ENCODE assay signal across 8 cellular contexts in the genomic region with DNA sequence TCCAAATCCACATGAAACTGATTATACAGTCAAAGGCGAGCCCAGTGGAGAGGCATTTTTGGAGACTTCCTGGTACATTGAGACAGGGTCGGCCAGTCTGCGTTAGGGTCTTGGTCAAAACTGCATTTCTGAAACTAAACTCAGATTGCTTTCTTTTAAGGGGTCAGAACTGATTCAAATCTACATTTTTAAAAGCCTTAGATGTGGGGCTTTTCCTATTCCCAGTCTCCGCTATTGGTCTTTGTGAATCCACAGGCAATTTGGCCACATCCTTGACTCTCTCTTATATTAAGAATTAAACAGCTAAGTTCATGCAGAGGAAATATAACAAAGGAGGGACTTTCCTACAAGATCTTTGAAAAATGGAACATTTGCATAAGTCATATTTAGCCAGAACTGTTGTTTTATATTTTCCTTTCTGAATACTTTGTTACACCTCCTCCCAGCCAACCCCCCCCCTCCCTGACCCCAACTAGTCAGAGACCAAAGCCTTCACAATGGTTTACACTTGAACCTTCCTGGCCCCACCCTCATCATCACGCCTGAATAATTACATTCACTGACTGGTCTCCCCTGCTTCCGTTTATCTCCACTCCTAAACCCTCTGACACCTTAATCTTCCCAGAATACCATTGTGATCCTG. TPM values are rescaled to one million over a fixed set of nuclear protein-coding genes. Genes with fewer than 3 reads are reported as not detected.
A peak's percentile ranks its signal among the peaks of the same experiment; 100 is the strongest.
DNase-seq lines count a peak whose midpoint lies in the region; ATAC-seq lines count a peak whose summit lies in the region.

No MANE protein-coding gene starts in this region.

- intact Hi-C loops in posterior vena cava (cut with DNase I) = no loop called here

- H3K4me3 Mint-ChIP-seq in T-helper 17 cell = peak overlapping the region; percentile 70

- H3K36me3 Mint-ChIP-seq in T-helper 17 cell (ENCODE audit: low read depth) = no peaks in the 10 kb centered on the region

- ATAC-seq in GM18519 (IDR thresholded peaks at IDR 0.05; ENCODE audit: low FRiP score, unreplicated experiment) (peak; percentile 48), GM21786 (IDR thresholded peaks at IDR 0.05; ENCODE audit: unreplicated experiment) (peak; percentile 62), T-helper 17 cell (peak; percentile 62)

- DNase-seq in T-helper 17 cell (no peak), activated gamma-delta T cell treated with Interleukin-2 at 50 U/mL for 16 hours (no peak), posterior vena cava (ENCODE audit: low spot score) (no peak), cerebellar cortex (ENCODE audit: low spot score) (no peak)
- DNase-seq in stimulated activated CD4-positive, alpha-beta T cell treated with anti-CD3 and anti-CD28 coated beads, Interleukin-12 subunit alpha, Interleukin-12 subunit beta, amount 100 ng/mL, for 4 hours = peak; percentile 62
- no peak for DNase-seq in effector CD8-positive, alpha-beta T cell (lab: John Stamatoyannopoulos, UW)

- H3K9me3 ChIP-seq in T-helper 17 cell (ENCODE audit: control insufficient read depth, low read length, poor library complexity, severe bottlenecking) = no peaks in the 10 kb centered on the region

- peak overlapping the region; percentile 12 for H3K27ac Mint-ChIP-seq in T-helper 17 cell

- H3K27me3 Mint-ChIP-seq in T-helper 17 cell = no peaks in the 10 kb centered on the region

- H3K4me1 Mint-ChIP-seq in T-helper 17 cell = peaks cover 34% of the 10 kb centered on the region

RNA-seq across cellular contexts. Expression of gene SELL, which starts 30.9 kb away (rescaled TPM):
- total RNA-seq in T-helper 17 cell (100 to 1,000 TPM; 205 to 276 TPM), posterior vena cava (10 to 100 TPM in 1 of 2 donors, 1 to 10 TPM in 1; 5.5 to 11.6 TPM)

RNA-seq across cellular contexts. Expression of gene SELP, which starts 50.6 kb away (rescaled TPM):
- 10 to 100 TPM in 1 of 2 donors, 1 to 10 TPM in 1; 2.3 to 35.4 TPM for total RNA-seq in T-helper 17 cell
- total RNA-seq in posterior vena cava = 10 to 100 TPM; 14.2 to 23.8 TPM

RNA-seq across cellular contexts. Expression of gene SELE, which starts 53.4 kb away (rescaled TPM):
- total RNA-seq in T-helper 17 cell = not detected
- total RNA-seq in posterior vena cava = 1 to 10 TPM; 1.1 TPM

Comparison
In these comparisons a context has a peak if more than half of its experiments do, and no peak if none do; other contexts are left out.
1. RNA of gene SELL, which starts 30.9 kb away (total RNA-seq): 205 to 276 TPM in T-helper 17 cell; 5.5 to 11.6 TPM in posterior vena cava; every median in the first group is over 10 times any median in the second.
2. Peak in every context shown above with its lines, with median percentiles within 50 percentile points of each other: ATAC-seq.